In the genomic region with DNA sequence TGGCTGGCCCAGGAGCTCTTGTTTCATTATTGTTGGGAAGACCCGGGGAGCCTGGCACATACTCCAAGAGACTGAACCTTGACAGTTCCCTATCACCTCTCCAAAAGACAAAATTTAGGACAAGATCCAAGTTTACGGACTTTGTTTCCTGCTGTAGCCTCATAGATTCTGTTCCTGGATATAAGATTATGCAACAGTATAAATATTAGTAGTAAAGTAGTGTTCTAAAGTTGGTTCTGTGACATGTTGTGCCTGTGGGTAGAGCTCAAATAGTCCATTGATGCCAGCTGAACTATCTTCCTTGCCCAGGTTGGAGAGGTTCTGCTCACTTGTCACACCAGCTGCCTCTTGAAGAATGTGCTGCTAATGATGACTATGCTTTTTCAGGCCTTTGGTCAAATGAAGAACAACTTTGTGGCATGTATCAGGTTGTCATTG, we compare ENCODE assay signal across 13 cellular contexts.
"Had no signal": no experiment of that assay in that cellular context is flagged by ENCODE, and none has a peak within 500 bp of the region (broad histone marks: within the 10 kb centered on the region; RNA-seq: fewer than 3 reads in every experiment).

No MANE protein-coding gene starts in this region.

- H3K4me3 Mint-ChIP-seq: activated naive CD4-positive, alpha-beta T cell treated with anti-CD3 and anti-CD28 coated beads for 36 hours; activated naive CD8-positive, alpha-beta T cell treated with anti-CD3 and anti-CD28 coated beads, Interleukin-2, amount 50 U/mL, for 24 hours; activated T-helper 17 cell treated with anti-CD3 and anti-CD28 coated beads, Interleukin-2, amount 50 U/mL, for 72 hours; dendritic cell treated with granulocyte-macrophage colony-stimulating factor and Interleukin-4, amounts not matched to agents 40 ng/mL and 50 ng/mL, for 4 days; effector memory CD8-positive, alpha-beta T cell; neural crest cell; stimulated activated effector memory CD8-positive, alpha-beta T cell treated with anti-CD3 and anti-CD28 coated beads, Interleukin-12 subunit alpha, Interleukin-12 subunit beta, amount 100 ng/mL, for 72 hours had no signal

- H3K4me3 ChIP-seq: tibial artery had no signal

- ATAC-seq: activated naive CD8-positive, alpha-beta T cell treated with anti-CD3 and anti-CD28 coated beads, Interleukin-2, amount 50 U/mL, for 24 hours; activated T-helper 17 cell treated with anti-CD3 and anti-CD28 coated beads, Interleukin-2, amount 50 U/mL, for 72 hours; effector memory CD8-positive, alpha-beta T cell; stimulated activated effector memory CD8-positive, alpha-beta T cell treated with anti-CD3 and anti-CD28 coated beads, Interleukin-12 subunit alpha, Interleukin-12 subunit beta, amount 100 ng/mL, for 72 hours had no signal

- H3K27me3 Mint-ChIP-seq: activated T-helper 17 cell treated with anti-CD3 and anti-CD28 coated beads, Interleukin-2, amount 50 U/mL, for 72 hours; dendritic cell treated with granulocyte-macrophage colony-stimulating factor and Interleukin-4, amounts not matched to agents 40 ng/mL and 50 ng/mL, for 4 days had no signal

- H3K4me1 Mint-ChIP-seq: activated naive CD8-positive, alpha-beta T cell treated with anti-CD3 and anti-CD28 coated beads, Interleukin-2, amount 50 U/mL, for 24 hours; activated T-helper 17 cell treated with anti-CD3 and anti-CD28 coated beads, Interleukin-2, amount 50 U/mL, for 72 hours; stimulated activated effector memory CD8-positive, alpha-beta T cell treated with anti-CD3 and anti-CD28 coated beads, Interleukin-12 subunit alpha, Interleukin-12 subunit beta, amount 100 ng/mL, for 72 hours had no signal

- H3K9me3 ChIP-seq: tibial artery had no signal

- H3K27ac Mint-ChIP-seq: activated naive CD4-positive, alpha-beta T cell treated with anti-CD3 and anti-CD28 coated beads for 36 hours; activated naive CD8-positive, alpha-beta T cell treated with anti-CD3 and anti-CD28 coated beads, Interleukin-2, amount 50 U/mL, for 24 hours; activated T-helper 17 cell treated with anti-CD3 and anti-CD28 coated beads, Interleukin-2, amount 50 U/mL, for 72 hours; effector memory CD8-positive, alpha-beta T cell; stimulated activated effector memory CD8-positive, alpha-beta T cell treated with anti-CD3 and anti-CD28 coated beads, Interleukin-12 subunit alpha, Interleukin-12 subunit beta, amount 100 ng/mL, for 72 hours had no signal

- DNase-seq: activated naive CD4-positive, alpha-beta T cell treated with anti-CD3 and anti-CD28 coated beads for 36 hours; activated naive CD8-positive, alpha-beta T cell treated with anti-CD3 and anti-CD28 coated beads, Interleukin-2, amount 50 U/mL, for 24 hours; activated T-cell treated with anti-CD3 and anti-CD28 coated beads for 4 hours; aorta; effector memory CD8-positive, alpha-beta T cell; foreskin melanocyte; head of caudate nucleus; stimulated activated CD4-positive, alpha-beta T cell treated with anti-CD3 and anti-CD28 coated beads, Interleukin-12 subunit alpha, Interleukin-12 subunit beta, amount 100 ng/mL, for 4 hours; tibial artery had no signal

- H3K9me3 Mint-ChIP-seq: activated naive CD4-positive, alpha-beta T cell treated with anti-CD3 and anti-CD28 coated beads for 36 hours; activated naive CD8-positive, alpha-beta T cell treated with anti-CD3 and anti-CD28 coated beads, Interleukin-2, amount 50 U/mL, for 24 hours; activated T-helper 17 cell treated with anti-CD3 and anti-CD28 coated beads, Interleukin-2, amount 50 U/mL, for 72 hours; dendritic cell treated with granulocyte-macrophage colony-stimulating factor and Interleukin-4, amounts not matched to agents 40 ng/mL and 50 ng/mL, for 4 days; effector memory CD8-positive, alpha-beta T cell; stimulated activated effector memory CD8-positive, alpha-beta T cell treated with anti-CD3 and anti-CD28 coated beads, Interleukin-12 subunit alpha, Interleukin-12 subunit beta, amount 100 ng/mL, for 72 hours had no signal

- H3K27ac ChIP-seq: tibial artery had no signal

- H3K36me3 ChIP-seq: tibial artery had no signal

- H3K36me3 Mint-ChIP-seq: stimulated activated effector memory CD8-positive, alpha-beta T cell treated with anti-CD3 and anti-CD28 coated beads, Interleukin-12 subunit alpha, Interleukin-12 subunit beta, amount 100 ng/mL, for 72 hours had no signal

- H3K27me3 ChIP-seq: tibial artery had no signal
